ENCODE assay signal across 19 cellular contexts in the genomic region with DNA sequence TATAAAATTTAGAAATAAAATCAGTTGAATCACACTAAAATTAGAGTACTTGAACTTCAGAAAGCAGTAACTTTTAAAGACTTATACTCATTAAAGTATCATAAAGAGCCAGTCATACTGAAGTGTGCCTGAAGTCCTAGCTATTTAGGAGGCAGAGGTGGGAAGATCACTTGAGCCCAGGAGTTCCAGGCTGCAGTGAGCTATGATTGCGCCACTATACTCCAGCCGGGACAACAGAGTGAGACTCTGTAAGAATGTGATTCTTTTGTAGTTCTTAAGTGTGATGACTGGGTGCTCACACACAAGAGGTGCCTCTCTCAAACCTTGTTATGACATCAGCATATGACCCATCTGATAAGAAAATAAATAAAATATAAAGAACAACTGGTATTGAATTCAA. TPM values are rescaled to one million over a fixed set of nuclear protein-coding genes. Genes with fewer than 3 reads are reported as not detected.
DNase-seq lines count a peak whose midpoint lies in the region; ATAC-seq and TF ChIP-seq lines count a peak whose summit lies in the region.
"Had no signal": no experiment of that assay in that cellular context is flagged by ENCODE, and none has a peak within 500 bp of the region (broad histone marks: within the 10 kb centered on the region; RNA-seq: fewer than 3 reads in every experiment).

No MANE protein-coding gene starts in this region.

- H3K9ac ChIP-seq in BLaER1 treated with 17β-estradiol and CSF1 and Interleukin-3, amounts not matched to agents 10 nM and 100 nM: peak overlapping the region in 10 of 11 experiments; percentile 38 to 68 (median 58); a peak in 13 of 22 replicates
- no peak overlapping the region for H3K9ac ChIP-seq in SU-DHL-6 (ENCODE audit: low read length)

- H3K27me3 Mint-ChIP-seq in progenitor cell of endocrine pancreas: no peaks in the 10 kb centered on the region
- no peaks in the 10 kb centered on the region for H3K27me3 Mint-ChIP-seq in naive thymus-derived CD8-positive, alpha-beta T cell
- H3K27me3 Mint-ChIP-seq: IgD-negative memory B cell had no signal

- H3K36me3 Mint-ChIP-seq in progenitor cell of endocrine pancreas (ENCODE audit: insufficient read depth): peaks cover 4% of the 10 kb centered on the region
- peaks cover 0 to 5% (median 4%) of the 10 kb centered on the region in 3 donors for H3K36me3 Mint-ChIP-seq in naive thymus-derived CD8-positive, alpha-beta T cell
- H3K36me3 Mint-ChIP-seq: IgD-negative memory B cell had no signal

- DNase-seq in epithelial cell of prostate (ENCODE audit: low read depth, low spot score) (no peak), progenitor cell of endocrine pancreas (ENCODE audit: low spot score, unreplicated experiment) (no peak)
- no peak for DNase-seq in activated CD8-positive, alpha-beta memory T cell treated with anti-CD3 and anti-CD28 coated beads for 24 hours
- DNase-seq in naive thymus-derived CD8-positive, alpha-beta T cell: no peak
- DNase-seq: DMS79; H7; HFFc6; MM.1S; NCI-H1105; NCI-H2081; NCI-H510A; NCI-H748 treated with DMSO at 0.1 percent for 48 hours; NK-92 treated with Interleukin-12 subunit alpha and Interleukin-12 subunit beta, amount 100 ng/mL, for 24 hours; Peyer's patch; Right ventricle myocardium superior had no signal

- no peak for ATAC-seq in naive thymus-derived CD8-positive, alpha-beta T cell

- H2AFZ ChIP-seq in SU-DHL-6 (ENCODE audit: low read depth, low read length, severe bottlenecking): no peak overlapping the region

- H3K27me3 ChIP-seq in BLaER1 treated with 17β-estradiol and CSF1 and Interleukin-3, amounts not matched to agents 10 nM and 100 nM: no peaks in the 10 kb centered on the region
- H3K27me3 ChIP-seq in SU-DHL-6 (ENCODE audit: low read length) (no peaks in the 10 kb centered on the region), neutrophil (no peaks in the 10 kb centered on the region)
- H3K27me3 ChIP-seq: Peyer's patch had no signal

- POLR2A ChIA-PET in naive thymus-derived CD8-positive, alpha-beta T cell (lab: Charles Lee): no interaction called here

- peak overlapping the region in 5 of 10 experiments; percentile 2 to 36 (median 29); a peak in 4 of 20 replicates for H3K4me3 ChIP-seq in BLaER1 treated with 17β-estradiol and CSF1 and Interleukin-3, amounts not matched to agents 10 nM and 100 nM
- H3K4me3 ChIP-seq in SU-DHL-6 (ENCODE audit: insufficient read depth, low read length, poor library complexity, severe bottlenecking) (no peak overlapping the region), neutrophil (ENCODE audit: low read depth in 1 of 2, low read length in 1 of 2) (no peak overlapping the region)
- H3K4me3 ChIP-seq: Peyer's patch had no signal

- peaks cover 0 to 23% (median 8%) of the 10 kb centered on the region in 11 experiments; a peak in 10 of 22 replicates for H3K36me3 ChIP-seq in BLaER1 treated with 17β-estradiol and CSF1 and Interleukin-3, amounts not matched to agents 10 nM and 100 nM
- H3K36me3 ChIP-seq in SU-DHL-6 (ENCODE audit: low read length) (no peaks in the 10 kb centered on the region), neutrophil (no peaks in the 10 kb centered on the region)
- H3K36me3 ChIP-seq: Peyer's patch had no signal

- peaks cover 39% of the 10 kb centered on the region for H3K4me1 Mint-ChIP-seq in progenitor cell of endocrine pancreas (ENCODE audit: low read depth)
- peaks cover 36 to 87% (median 84%) of the 10 kb centered on the region in 4 donors for H3K4me1 Mint-ChIP-seq in naive thymus-derived CD8-positive, alpha-beta T cell

- H3K9me2 ChIP-seq in SU-DHL-6 (replicated peaks; ENCODE audit: insufficient read depth, low read length): no peaks in the 10 kb centered on the region

- peaks cover 0 to 30% (median 20%) of the 10 kb centered on the region in 11 experiments; a peak in 15 of 22 replicates for H3K9me3 ChIP-seq in BLaER1 treated with 17β-estradiol and CSF1 and Interleukin-3, amounts not matched to agents 10 nM and 100 nM (replicated peaks in 1 of 11)
- no peaks in the 10 kb centered on the region for H3K9me3 ChIP-seq in SU-DHL-6 (ENCODE audit: insufficient read depth, low read length)
- H3K9me3 ChIP-seq in neutrophil: no peaks in the 10 kb centered on the region
- H3K9me3 ChIP-seq: Peyer's patch had no signal

- peak overlapping the region; percentile 50 to 85 (median 68) for H3K4me2 ChIP-seq in BLaER1 treated with 17β-estradiol and CSF1 and Interleukin-3, amounts not matched to agents 10 nM and 100 nM
- peak overlapping the region; percentile 10 for H3K4me2 ChIP-seq in SU-DHL-6 (ENCODE audit: low read depth, low read length, poor library complexity, severe bottlenecking)

- H3K4me3 Mint-ChIP-seq in progenitor cell of endocrine pancreas (ENCODE audit: low read depth): no peak overlapping the region
- no peak overlapping the region for H3K4me3 Mint-ChIP-seq in naive thymus-derived CD8-positive, alpha-beta T cell
- H3K4me3 Mint-ChIP-seq: HFFc6 had no signal

- peak overlapping the region; percentile 2 to 89 (median 78); a peak in 21 of 22 replicates for H3K27ac ChIP-seq in BLaER1 treated with 17β-estradiol and CSF1 and Interleukin-3, amounts not matched to agents 10 nM and 100 nM
- no peak overlapping the region for H3K27ac ChIP-seq in SU-DHL-6 (ENCODE audit: low read depth, low read length)
- peak overlapping the region; percentile 47 for H3K27ac ChIP-seq in epithelial cell of prostate
- H3K27ac ChIP-seq in neutrophil: peak overlapping the region; percentile 74
- H3K27ac ChIP-seq: Peyer's patch had no signal

- H3F3A ChIP-seq in SU-DHL-6 (ENCODE audit: insufficient read depth): peaks cover 34% of the 10 kb centered on the region

- H3K79me2 ChIP-seq in SU-DHL-6 (ENCODE audit: insufficient read depth, low read length): peaks cover 100% of the 10 kb centered on the region

- peaks cover 3 to 96% (median 19%) of the 10 kb centered on the region in 11 experiments; a peak in 16 of 22 replicates for H4K20me1 ChIP-seq in BLaER1 treated with 17β-estradiol and CSF1 and Interleukin-3, amounts not matched to agents 10 nM and 100 nM
- H4K20me1 ChIP-seq in SU-DHL-6 (ENCODE audit: low read depth, low read length): peaks cover 89% of the 10 kb centered on the region

- TF ChIP-seq CTCF in SU-DHL-6 (IDR thresholded peaks at IDR 0.05; ENCODE audit: insufficient read depth, low read length, poor library complexity, severe bottlenecking): no peak
- no peak for TF ChIP-seq CTCF in neutrophil (IDR thresholded peaks at IDR 0.05)
- TF ChIP-seq CTCF in progenitor cell of endocrine pancreas (IDR thresholded peaks at IDR 0.05; ENCODE audit: unreplicated experiment): no peak

- peaks cover 40 to 85% (median 60%) of the 10 kb centered on the region in 10 experiments for H3K4me1 ChIP-seq in BLaER1 treated with 17β-estradiol and CSF1 and Interleukin-3, amounts not matched to agents 10 nM and 100 nM
- peaks cover 32 to 36% of the 10 kb centered on the region in 2 experiments for H3K4me1 ChIP-seq in neutrophil (ENCODE audit: control insufficient read depth in 1 of 2, insufficient read depth in 1 of 2, low read depth in 1 of 2, low read length in 1 of 2)

- no peaks in the 10 kb centered on the region for H3K9me3 Mint-ChIP-seq in progenitor cell of endocrine pancreas (ENCODE audit: low read depth)
- H3K9me3 Mint-ChIP-seq in naive thymus-derived CD8-positive, alpha-beta T cell: no peaks in the 10 kb centered on the region
- H3K9me3 Mint-ChIP-seq: HFFc6, IgD-negative memory B cell had no signal

- no peak overlapping the region for H3K27ac Mint-ChIP-seq in progenitor cell of endocrine pancreas
- H3K27ac Mint-ChIP-seq in naive thymus-derived CD8-positive, alpha-beta T cell: peak overlapping the region in 1 of 10 donors; percentile 53
- H3K27ac Mint-ChIP-seq: HFFc6 had no signal

RNA-seq across cellular contexts. Expression of a gene that starts 14.6 kb away (rescaled TPM):
- 75.2 and 76.8 TPM in 2 replicates for total RNA-seq in progenitor cell of endocrine pancreas
- 100 to 1,000 TPM; 150 to 159 TPM for total RNA-seq in naive thymus-derived CD8-positive, alpha-beta T cell
- polyA plus RNA-seq in naive thymus-derived CD8-positive, alpha-beta T cell: 10 to 100 TPM; 27.3 to 53.7 (median 34.3) TPM
